In genomic region chr12:31117203-31118011, GRCh38 we compare ENCODE assay signal across 1 cellular context.
TF ChIP-seq lines count a peak whose summit lies in the region.

No MANE protein-coding gene starts in this region.

TF ChIP-seq in IMR-90, 13 proteins besides CTCF, POLR2A, EP300 and RAD21 (continued from another document):
- TF ChIP-seq RFX5 (IDR thresholded peaks at IDR 0.05; ENCODE audit: low read depth, low read length) (no peak), NFE2L2 (IDR thresholded peaks at IDR 0.05; ENCODE audit: low read depth, low read length) (no peak), FOS (IDR thresholded peaks at IDR 0.05; ENCODE audit: low read depth, low read length) (no peak), BHLHE40 (IDR thresholded peaks at IDR 0.05; ENCODE audit: low read depth, low read length) (no peak), RCOR1 (IDR thresholded peaks at IDR 0.05; ENCODE audit: insufficient replicate concordance, low read length) (no peak)
